ENCODE assay signal across 14 cellular contexts in the genomic region with DNA sequence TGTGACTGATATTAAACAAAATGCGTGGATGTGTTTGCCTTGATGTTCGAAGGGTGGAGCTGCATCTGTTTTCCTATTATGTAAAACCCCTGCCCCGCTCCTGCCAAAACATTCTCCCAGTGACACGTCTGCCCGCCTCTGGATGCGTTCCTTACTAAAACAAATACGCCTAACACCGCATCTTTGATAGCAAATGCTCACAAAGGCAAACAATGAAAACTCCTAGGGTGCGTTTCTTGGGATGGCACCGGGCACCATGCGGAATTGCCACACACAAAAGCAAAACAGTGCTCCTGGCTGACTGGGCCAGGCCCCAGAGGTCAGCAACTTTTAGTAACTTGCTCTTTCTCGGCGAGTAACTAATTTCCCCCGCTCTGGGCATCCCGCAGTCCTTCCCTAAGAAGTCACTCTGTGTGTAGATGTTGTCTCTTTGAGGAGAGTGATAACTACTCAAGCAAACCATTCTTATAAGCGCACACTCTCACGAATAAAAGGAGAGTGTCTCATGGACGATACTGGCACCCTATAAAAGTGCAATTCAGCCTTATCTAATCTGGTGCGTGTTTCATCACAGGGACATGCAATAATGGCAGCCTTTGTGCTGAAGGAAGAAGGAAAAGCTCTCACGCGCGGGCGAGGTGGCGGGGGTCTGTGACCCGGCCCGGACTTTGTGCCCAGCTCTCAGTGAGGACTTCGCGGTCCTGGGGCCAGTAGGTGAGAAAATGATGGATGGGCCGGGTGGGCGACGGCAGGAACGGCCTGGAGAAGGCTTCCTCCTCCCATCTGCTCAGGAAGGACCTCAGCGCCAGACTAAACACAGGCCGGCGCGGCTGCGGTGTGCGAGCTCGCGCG.
"Had no signal": no experiment of that assay in that cellular context is flagged by ENCODE, and none has a peak within 500 bp of the region (broad histone marks: within the 10 kb centered on the region; RNA-seq: fewer than 3 reads in every experiment).

No MANE protein-coding gene starts in this region.

- H3K27ac ChIP-seq: coronary artery, neutrophil, right atrium auricular region had no signal

- H3K4me3 ChIP-seq: coronary artery, lung, right atrium auricular region had no signal

- H3K9me3 ChIP-seq: neutrophil, right atrium auricular region had no signal

- DNase-seq: activated CD4-positive, alpha-beta memory T cell treated with anti-CD3 and anti-CD28 coated beads for 36 hours; activated CD4-positive, alpha-beta T cell treated with anti-CD3 and anti-CD28 coated beads for 1 hour; activated naive CD4-positive, alpha-beta T cell; activated T-cell treated with anti-CD3 and anti-CD28 coated beads, Interleukin-2, amount 50 U/mL, for 48 hours; hippocampal formation; midbrain; naive B cell; stimulated activated CD4-positive, alpha-beta T cell treated with anti-CD3 and anti-CD28 coated beads, Interleukin-2, amount 100 ng/mL, for 24 hours; stimulated activated naive B cell treated with anti-CD40 and anti-IgM and Interleukin-4, amounts not matched to agents 10 μg/mL and 1 μg/mL and 100 μg/mL, for 72 hours; T-helper 9 cell had no signal

- H3K36me3 ChIP-seq: neutrophil, right atrium auricular region had no signal
